12 cellular contexts compared by ENCODE assay signal in the genomic region with DNA sequence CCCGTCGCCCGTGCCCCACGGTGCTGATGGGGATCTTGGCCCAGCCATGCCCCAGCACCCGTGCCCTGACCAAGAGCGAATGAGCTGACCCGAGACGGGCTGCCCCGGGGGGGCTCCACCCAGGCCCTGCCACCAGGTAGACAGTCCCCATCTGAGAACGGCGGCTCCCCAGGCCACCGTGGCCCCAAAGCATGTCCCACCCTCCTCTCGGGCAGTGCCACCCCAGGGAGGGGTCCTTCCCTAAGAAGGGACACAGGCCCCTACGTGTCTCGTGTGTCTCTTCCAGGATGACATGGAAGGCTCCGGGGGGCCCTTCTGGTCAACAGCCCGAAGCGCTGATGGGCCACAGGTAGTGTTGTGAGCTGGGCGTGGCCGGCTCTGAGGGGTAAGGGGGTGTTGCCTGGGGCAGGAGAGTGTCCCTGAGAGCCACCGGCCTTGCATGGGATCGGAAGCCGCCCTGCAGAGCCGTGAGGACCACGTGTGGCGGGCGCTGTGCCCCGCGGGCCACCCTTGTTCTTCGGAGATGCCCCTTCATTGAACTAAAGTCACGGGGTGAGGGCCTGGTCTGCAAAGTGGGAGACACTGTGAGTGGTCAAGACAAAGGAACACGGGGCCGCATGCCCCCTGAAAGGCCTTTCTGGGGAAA. TPM values are rescaled to one million over a fixed set of nuclear protein-coding genes. Genes with fewer than 3 reads are reported as not detected.
A peak's percentile ranks its signal among the peaks of the same experiment; 100 is the strongest.
DNase-seq lines count a peak whose midpoint lies in the region; ATAC-seq and TF ChIP-seq lines count a peak whose summit lies in the region.
"Had no signal": no experiment of that assay in that cellular context is flagged by ENCODE, and none has a peak within 500 bp of the region (broad histone marks: within the 10 kb centered on the region; RNA-seq: fewer than 3 reads in every experiment).

No MANE protein-coding gene starts in this region.

- H3K36me3 Mint-ChIP-seq in chondrocyte (ENCODE audit: low read depth) (peaks cover 20% of the 10 kb centered on the region), neural progenitor cell (peaks cover 9% of the 10 kb centered on the region)
- H3K36me3 Mint-ChIP-seq: IgD-negative memory B cell had no signal

- H3F3A ChIP-seq in neural progenitor cell (ENCODE audit: low read depth): peaks cover 7% of the 10 kb centered on the region

- H3K27me3 ChIP-seq in BLaER1 treated with 17β-estradiol and CSF1 and Interleukin-3, amounts not matched to agents 10 nM and 100 nM: no peaks in the 10 kb centered on the region
- H3K27me3 ChIP-seq in neural progenitor cell: no peaks in the 10 kb centered on the region

- H3K9ac ChIP-seq in BLaER1 treated with 17β-estradiol and CSF1 and Interleukin-3, amounts not matched to agents 10 nM and 100 nM: no peak overlapping the region
- H3K9ac ChIP-seq in neural progenitor cell: no peak overlapping the region

- H3K4me3 ChIP-seq in BLaER1 treated with 17β-estradiol and CSF1 and Interleukin-3, amounts not matched to agents 10 nM and 100 nM: no peak overlapping the region
- H3K4me3 ChIP-seq in neural progenitor cell: no peak overlapping the region
- H3K4me3 ChIP-seq: HAP-1 had no signal

- H3K27ac ChIP-seq in BLaER1 treated with 17β-estradiol and CSF1 and Interleukin-3, amounts not matched to agents 10 nM and 100 nM: no peak overlapping the region
- H3K27ac ChIP-seq in neural progenitor cell: peak overlapping the region; percentile 5
- H3K27ac ChIP-seq: C4-2B had no signal

- H3K4me3 Mint-ChIP-seq in chondrocyte (ENCODE audit: unreplicated experiment) (no peak overlapping the region), neural progenitor cell (no peak overlapping the region)
- H3K4me3 Mint-ChIP-seq: B cell; CD4-positive, alpha-beta T cell; IgD-negative memory B cell had no signal

- no peaks in the 10 kb centered on the region; a peak in 1 of 22 replicates for H4K20me1 ChIP-seq in BLaER1 treated with 17β-estradiol and CSF1 and Interleukin-3, amounts not matched to agents 10 nM and 100 nM
- peaks cover 22% of the 10 kb centered on the region for H4K20me1 ChIP-seq in neural progenitor cell (ENCODE audit: low read depth)

- TF ChIP-seq CTCF in chondrocyte (IDR thresholded peaks at IDR 0.05) (no peak), neural progenitor cell (IDR thresholded peaks at IDR 0.05) (no peak)

- H3K9me3 Mint-ChIP-seq in chondrocyte (ENCODE audit: low read depth): no peaks in the 10 kb centered on the region
- no peaks in the 10 kb centered on the region for H3K9me3 Mint-ChIP-seq in neural progenitor cell
- H3K9me3 Mint-ChIP-seq: CD4-positive, alpha-beta T cell; IgD-negative memory B cell had no signal

- no peaks in the 10 kb centered on the region for H3K27me3 Mint-ChIP-seq in chondrocyte (ENCODE audit: low read depth)
- H3K27me3 Mint-ChIP-seq in neural progenitor cell (ENCODE audit: insufficient read depth, low read depth): no peaks in the 10 kb centered on the region
- H3K27me3 Mint-ChIP-seq: B cell; CD4-positive, alpha-beta T cell; IgD-negative memory B cell had no signal

- H2AFZ ChIP-seq in neural progenitor cell (replicated peaks): no peak overlapping the region

- H3K9me3 ChIP-seq in BLaER1 treated with 17β-estradiol and CSF1 and Interleukin-3, amounts not matched to agents 10 nM and 100 nM (replicated peaks in 1 of 11): no peaks in the 10 kb centered on the region
- no peaks in the 10 kb centered on the region for H3K9me3 ChIP-seq in neural progenitor cell (ENCODE audit: low read depth)
- H3K9me3 ChIP-seq: Caco-2, HAP-1 had no signal

- H3K27ac Mint-ChIP-seq in chondrocyte (ENCODE audit: unreplicated experiment) (peak overlapping the region; percentile 36), neural progenitor cell (no peak overlapping the region)
- H3K27ac Mint-ChIP-seq: B cell had no signal

- H3K4me1 ChIP-seq in BLaER1 treated with 17β-estradiol and CSF1 and Interleukin-3, amounts not matched to agents 10 nM and 100 nM: peaks cover 28 to 66% (median 59%) of the 10 kb centered on the region in 10 experiments
- H3K4me1 ChIP-seq in neural progenitor cell: peaks cover 19% of the 10 kb centered on the region
- H3K4me1 ChIP-seq: Caco-2, HAP-1 had no signal

- H3K4me1 Mint-ChIP-seq in chondrocyte (ENCODE audit: low read depth) (peaks cover 11% of the 10 kb centered on the region), neural progenitor cell (peaks cover 14% of the 10 kb centered on the region)

- H3K36me3 ChIP-seq in BLaER1 treated with 17β-estradiol and CSF1 and Interleukin-3, amounts not matched to agents 10 nM and 100 nM: 0 out of 22 replicates have a peak, but pooled peaks cover 0 to 3% (median 0%) of the 10 kb centered on the region in 11 experiments
- H3K36me3 ChIP-seq in neural progenitor cell: no peaks in the 10 kb centered on the region
- H3K36me3 ChIP-seq: HAP-1 had no signal

- no peaks in the 10 kb centered on the region for H3K79me2 ChIP-seq in neural progenitor cell (ENCODE audit: low read depth)

- no peak for ATAC-seq in HG02938 (IDR thresholded peaks at IDR 0.05; ENCODE audit: unreplicated experiment)

- peak overlapping the region in 8 of 11 experiments; percentile 10 to 67 (median 50); a peak in 9 of 22 replicates for H3K4me2 ChIP-seq in BLaER1 treated with 17β-estradiol and CSF1 and Interleukin-3, amounts not matched to agents 10 nM and 100 nM
- H3K4me2 ChIP-seq in neural progenitor cell: no peak overlapping the region

- DNase-seq in chondrocyte (ENCODE audit: low spot score): no peak
- no peak for DNase-seq in neural progenitor cell (ENCODE audit: low spot score)
- no peak for DNase-seq in foreskin melanocyte
- DNase-seq in cerebellum (ENCODE audit: low spot score): no peak
- DNase-seq: Caco-2; CD4-positive, alpha-beta T cell had no signal

RNA-seq across cellular contexts. Expression of gene SLC19A1, which starts 55.0 kb away (rescaled TPM):
- total RNA-seq in chondrocyte (6.5 to 12.7 TPM (median 7.8 TPM) in 3 replicates), neural progenitor cell (ENCODE audit: low replicate concordance) (7.7 and 17.3 TPM in 2 replicates), cerebellum (26.4 TPM)
